Comparison of ENCODE assay signal across 8 cellular contexts in genomic region chr20:50625986-50626677, GRCh38.
A peak's percentile ranks its signal among the peaks of the same experiment; 100 is the strongest.
DNase-seq lines count a peak whose midpoint lies in the region; FAIRE-seq and TF ChIP-seq lines count a peak whose summit lies in the region.

No MANE protein-coding gene starts in this region.

- no peaks in the 10 kb centered on the region for H3K27me3 Mint-ChIP-seq in progenitor cell of endocrine pancreas

- FAIRE-seq in HTR-8/SVneo (lab: Jason Lieb, UNC), result peak; percentile 98

- TF ChIP-seq EP300 in esophagus muscularis mucosa (IDR thresholded peaks at IDR 0.05), result no peak

- no peaks in the 10 kb centered on the region for H3K36me3 Mint-ChIP-seq in progenitor cell of endocrine pancreas (ENCODE audit: insufficient read depth)

- no peak overlapping the region for H3K4me3 ChIP-seq in SJSA1
- H3K4me3 ChIP-seq in esophagus muscularis mucosa, result no peak overlapping the region

- intact Hi-C loops in esophagus muscularis mucosa (cut with DNase I), result loop anchor here (2.0 kb wide), 1 partner anchor 119 kb away; no protein-coding TSS in a partner anchor

- H3K36me3 ChIP-seq in SJSA1 (peaks cover 3% of the 10 kb centered on the region; the same call in 1 of the 2 replicates), esophagus muscularis mucosa (peaks cover 0 to 3% (median 0%) of the 10 kb centered on the region in 4 donors)

- H3K4me1 Mint-ChIP-seq in progenitor cell of endocrine pancreas (ENCODE audit: low read depth), result peaks cover 5% of the 10 kb centered on the region

- H3K27me3 ChIP-seq in SJSA1 (replicated peaks) (no peaks in the 10 kb centered on the region), esophagus muscularis mucosa (no peaks in the 10 kb centered on the region)

- H3K4me1 ChIP-seq in SJSA1 (replicated peaks), result peaks cover 10% of the 10 kb centered on the region; the same call in 1 of the 2 replicates
- peaks cover 10 to 16% (median 14%) of the 10 kb centered on the region in 4 donors for H3K4me1 ChIP-seq in esophagus muscularis mucosa

- DNase-seq in HTR-8/SVneo (ENCODE audit: insufficient read length, low spot score) (peak; percentile 95), SJSA1 (ENCODE audit: low read depth in 1 of 2, low spot score in 2 of 2) (peak; percentile 70 to 78), esophagus muscularis mucosa (ENCODE audit: extremely low spot score) (no peak), progenitor cell of endocrine pancreas (ENCODE audit: low spot score, unreplicated experiment) (no peak), inferior parietal cortex (ENCODE audit: extremely low spot score) (no peak), T-helper 9 cell (no peak), anterior cingulate cortex (lab: John Stamatoyannopoulos, UW) (no peak)

- H3K27ac Mint-ChIP-seq in progenitor cell of endocrine pancreas, result no peak overlapping the region

- H3K9me3 ChIP-seq in SJSA1 (replicated peaks) (no peaks in the 10 kb centered on the region), esophagus muscularis mucosa (peaks cover 0 to 6% (median 6%) of the 10 kb centered on the region in 4 donors)

- no peak for TF ChIP-seq POLR2A in esophagus muscularis mucosa (IDR thresholded peaks at IDR 0.05; ENCODE audit: low read depth)

- H3K27ac ChIP-seq in C4-2B (no peak overlapping the region), SJSA1 (no peak overlapping the region), esophagus muscularis mucosa (replicated peaks in 1 of 4) (peak overlapping the region; percentile 35 to 57 (median 37))

- TF ChIP-seq CTCF in C4-2B (conservative IDR thresholded peaks at IDR 0.05) (peak; percentile 40), esophagus muscularis mucosa (IDR thresholded peaks at IDR 0.05) (peak; percentile 69 to 80 (median 70)), progenitor cell of endocrine pancreas (IDR thresholded peaks at IDR 0.05; ENCODE audit: unreplicated experiment) (peak; percentile 48)

- no peaks in the 10 kb centered on the region for H3K9me3 Mint-ChIP-seq in progenitor cell of endocrine pancreas (ENCODE audit: low read depth)

- no peak overlapping the region for H3K4me3 Mint-ChIP-seq in progenitor cell of endocrine pancreas (ENCODE audit: low read depth)

- WGBS in esophagus muscularis mucosa, result 17% methylated on average over 10 of the region's 15 CpGs

Comparison
In these comparisons a context has a peak if more than half of its experiments do, and no peak if none do; other contexts are left out.
1. H3K27ac ChIP-seq: peak in esophagus muscularis mucosa (4 of 4); none in C4-2B (single experiment) and SJSA1 (single experiment).
2. DNase-seq: peak in HTR-8/SVneo (single experiment) and SJSA1 (2 of 2); none in esophagus muscularis mucosa (single experiment), progenitor cell of endocrine pancreas (single experiment), inferior parietal cortex (single experiment), T-helper 9 cell (single experiment) and anterior cingulate cortex (0 of 58).
3. Peak in every context shown above with its lines, with median percentiles within 50 percentile points of each other: CTCF ChIP-seq.